30 cellular contexts compared by ENCODE assay signal in the genomic region with DNA sequence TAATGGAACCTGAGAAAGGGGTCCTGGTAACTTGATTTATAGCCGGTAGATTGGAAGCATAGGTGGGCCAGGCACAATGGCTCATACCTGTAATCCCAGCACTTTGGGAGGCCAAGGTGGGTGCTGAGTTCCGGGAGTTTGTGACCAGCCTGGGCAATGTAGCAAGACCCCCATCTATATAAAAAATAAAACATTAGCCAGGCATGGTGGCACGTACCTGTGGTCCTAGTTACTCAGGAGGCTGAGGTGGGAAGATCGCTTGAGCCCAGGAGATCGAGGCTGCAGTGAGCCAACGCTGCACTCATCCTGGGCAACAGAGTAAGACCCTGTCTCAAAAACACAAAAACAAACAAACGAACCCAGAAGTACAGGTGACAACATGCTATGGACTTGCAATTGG.
"Had no signal": no experiment of that assay in that cellular context is flagged by ENCODE, and none has a peak within 500 bp of the region (broad histone marks: within the 10 kb centered on the region; RNA-seq: fewer than 3 reads in every experiment).

No MANE protein-coding gene starts in this region.

- H3K27ac Mint-ChIP-seq: nephron progenitor cell; progenitor cell of endocrine pancreas; stimulated activated effector memory CD8-positive, alpha-beta T cell treated with anti-CD3 and anti-CD28 coated beads, Interleukin-12 subunit alpha, Interleukin-12 subunit beta, amount 100 ng/mL, for 72 hours; stimulated activated naive B cell treated with anti-CD40 and anti-IgM and Interleukin-4, amounts not matched to agents 10 μg/mL and 1 μg/mL and 100 μg/mL, for 72 hours; stimulated activated naive CD8-positive, alpha-beta T cell treated with anti-CD3 and anti-CD28 coated beads, Interleukin-15, Interleukin-2, amounts not matched to agents 100 ng/mL and 50 ng/mL, for 24 hours had no signal

- H3K27ac ChIP-seq: neutrophil, ovary, parathyroid adenoma, psoas muscle, right lobe of liver, sigmoid colon, stomach, thoracic aorta, thyroid gland, tibial nerve, upper lobe of left lung, vagina had no signal

- H3K4me3 ChIP-seq: ovary, psoas muscle, right lobe of liver, sigmoid colon, stomach, thoracic aorta, thyroid gland, tibial nerve, upper lobe of left lung, vagina had no signal

- H3K9me3 Mint-ChIP-seq: natural killer cell treated with Interleukin-12 subunit alpha and Interleukin-12 subunit beta and Interleukin-15 and Interleukin-18, amount 100 ng/mL, for 72 hours; nephron progenitor cell; neural crest cell; stimulated activated effector memory CD8-positive, alpha-beta T cell treated with anti-CD3 and anti-CD28 coated beads, Interleukin-12 subunit alpha, Interleukin-12 subunit beta, amount 100 ng/mL, for 72 hours; stimulated activated naive B cell treated with anti-CD40 and anti-IgM and Interleukin-4, amounts not matched to agents 10 μg/mL and 1 μg/mL and 100 μg/mL, for 72 hours; stimulated activated naive CD8-positive, alpha-beta T cell treated with anti-CD3 and anti-CD28 coated beads, Interleukin-15, Interleukin-2, amounts not matched to agents 100 ng/mL and 50 ng/mL, for 24 hours had no signal

- H3K36me3 ChIP-seq: neutrophil, ovary, right lobe of liver, sigmoid colon, stomach, thoracic aorta, thyroid gland, tibial nerve, upper lobe of left lung, vagina had no signal

- H3K9ac ChIP-seq: parathyroid adenoma had no signal

- H2AFZ ChIP-seq: parathyroid adenoma had no signal

- ATAC-seq: natural killer cell treated with Interleukin-12 subunit alpha and Interleukin-12 subunit beta and Interleukin-15 and Interleukin-18, amount 100 ng/mL, for 72 hours; psoas muscle; right cardiac atrium; right lobe of liver; stimulated activated effector memory CD8-positive, alpha-beta T cell treated with anti-CD3 and anti-CD28 coated beads, Interleukin-12 subunit alpha, Interleukin-12 subunit beta, amount 100 ng/mL, for 72 hours; stimulated activated naive B cell treated with anti-CD40 and anti-IgM and Interleukin-4, amounts not matched to agents 10 μg/mL and 1 μg/mL and 100 μg/mL, for 72 hours had no signal

- H3K27me3 Mint-ChIP-seq: progenitor cell of endocrine pancreas; stimulated activated naive B cell treated with anti-CD40 and anti-IgM and Interleukin-4, amounts not matched to agents 10 μg/mL and 1 μg/mL and 100 μg/mL, for 72 hours had no signal

- H3K4me3 Mint-ChIP-seq: natural killer cell treated with Interleukin-12 subunit alpha and Interleukin-12 subunit beta and Interleukin-15 and Interleukin-18, amount 100 ng/mL, for 72 hours; nephron progenitor cell; neural crest cell; stimulated activated effector memory CD8-positive, alpha-beta T cell treated with anti-CD3 and anti-CD28 coated beads, Interleukin-12 subunit alpha, Interleukin-12 subunit beta, amount 100 ng/mL, for 72 hours; stimulated activated naive B cell treated with anti-CD40 and anti-IgM and Interleukin-4, amounts not matched to agents 10 μg/mL and 1 μg/mL and 100 μg/mL, for 72 hours; stimulated activated naive CD8-positive, alpha-beta T cell treated with anti-CD3 and anti-CD28 coated beads, Interleukin-15, Interleukin-2, amounts not matched to agents 100 ng/mL and 50 ng/mL, for 24 hours had no signal

- H3K36me3 Mint-ChIP-seq: natural killer cell treated with Interleukin-12 subunit alpha and Interleukin-12 subunit beta and Interleukin-15 and Interleukin-18, amount 100 ng/mL, for 72 hours; stimulated activated effector memory CD8-positive, alpha-beta T cell treated with anti-CD3 and anti-CD28 coated beads, Interleukin-12 subunit alpha, Interleukin-12 subunit beta, amount 100 ng/mL, for 72 hours; stimulated activated naive B cell treated with anti-CD40 and anti-IgM and Interleukin-4, amounts not matched to agents 10 μg/mL and 1 μg/mL and 100 μg/mL, for 72 hours had no signal

- DNase-seq: nephron progenitor cell; nucleus accumbens; ovary; posterior cingulate gyrus; psoas muscle; right cardiac atrium; right lobe of liver; sigmoid colon; small intestine; stimulated activated CD4-positive, alpha-beta T cell treated with anti-CD3 and anti-CD28 coated beads, Interleukin-15, amount 100 ng/mL, for 24 hours; stimulated activated CD4-positive, alpha-beta T cell treated with anti-CD3 and anti-CD28 coated beads, Interleukin-2, amount 100 ng/mL, for 24 hours; stimulated activated CD4-positive, alpha-beta T cell treated with anti-CD3 and anti-CD28 coated beads, Interleukin-2, amount 100 ng/mL, for 48 hours; stimulated activated CD4-positive, alpha-beta T cell treated with anti-CD3 and anti-CD28 coated beads, Interleukin-4, amount 100 ng/mL, for 24 hours; stimulated activated naive B cell treated with anti-CD40 and anti-IgM and Interleukin-4, amounts not matched to agents 10 μg/mL and 1 μg/mL and 100 μg/mL, for 72 hours; stimulated activated naive CD4-positive, alpha-beta T cell treated with Interleukin-2 at 50 U/mL for 16 hours; stomach; thyroid gland; trophoblast cell; upper lobe of left lung had no signal

- H3K9me3 ChIP-seq: neutrophil, ovary, psoas muscle, right lobe of liver, sigmoid colon, stomach, thoracic aorta, thyroid gland, tibial nerve, upper lobe of left lung, vagina had no signal

- H3K27me3 ChIP-seq: neutrophil, ovary, right lobe of liver, sigmoid colon, stomach, thyroid gland, tibial nerve, upper lobe of left lung, vagina had no signal

- FAIRE-seq: small intestine, urothelium cell line had no signal

- H3K4me1 ChIP-seq: parathyroid adenoma, psoas muscle, right lobe of liver, thyroid gland, tibial nerve, upper lobe of left lung, vagina had no signal
